ENCODE assay signal across 23 cellular contexts in the genomic region with DNA sequence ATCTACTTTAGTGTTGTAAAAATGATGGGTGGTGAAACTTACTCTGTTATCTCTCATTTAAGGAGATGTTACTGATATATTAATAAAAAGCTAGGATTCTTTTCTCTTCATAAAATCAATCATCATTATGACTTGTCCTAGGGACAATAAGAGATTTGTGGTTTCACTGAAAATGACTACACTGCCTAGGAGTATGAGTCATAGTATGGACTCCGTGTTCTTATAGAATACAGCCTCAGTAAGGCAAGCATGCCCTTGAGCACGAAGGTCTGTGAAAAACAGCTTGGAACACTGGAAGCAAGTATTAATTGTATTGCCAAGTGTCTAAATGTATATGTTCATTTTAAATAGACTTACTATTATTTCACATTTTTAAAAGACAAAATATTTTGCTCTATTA.
DNase-seq lines count a peak whose midpoint lies in the region; ATAC-seq, FAIRE-seq and TF ChIP-seq lines count a peak whose summit lies in the region.
"Had no signal": no experiment of that assay in that cellular context is flagged by ENCODE, and none has a peak within 500 bp of the region (broad histone marks: within the 10 kb centered on the region; RNA-seq: fewer than 3 reads in every experiment).

No MANE protein-coding gene starts in this region.

- no peak overlapping the region for H3K9ac ChIP-seq in PC-3 (ENCODE audit: low read length)
- no peak overlapping the region for H3K9ac ChIP-seq in GM12878 (ENCODE audit: control insufficient read depth, insufficient read depth, low read length)

- no peaks in the 10 kb centered on the region for H3K9me3 ChIP-seq in HEK293 (ENCODE audit: control insufficient read depth, insufficient read depth, low read depth, low read length)
- no peaks in the 10 kb centered on the region for H3K9me3 ChIP-seq in PC-3 (ENCODE audit: low read length)
- no peaks in the 10 kb centered on the region for H3K9me3 ChIP-seq in GM12878 (replicated peaks; ENCODE audit: control insufficient read depth, insufficient read depth, low read length)
- H3K9me3 ChIP-seq: transverse colon had no signal

- 0% methylated on average over 2 of the region's 2 CpGs for WGBS in GM12878 (ENCODE audit: insufficient coverage, insufficient replicate concordance, low lambda C conversion rate, missing lambda C conversion rate)

- FAIRE-seq in GM12878 (lab: Jason Lieb, UNC) (no peak), frontal cortex (lab: Jason Lieb, UNC) (no peak)

- ATAC-seq in PC-3 (peak; percentile 100), GM12878 (0 out of 3 replicates have a peak, but pooled peaks have one; percentile 31), GM21447 (IDR thresholded peaks at IDR 0.05; ENCODE audit: unreplicated experiment) (no peak)
- ATAC-seq: effector memory CD8-positive, alpha-beta T cell; naive thymus-derived CD8-positive, alpha-beta T cell; stimulated activated naive CD8-positive, alpha-beta T cell treated with anti-CD3 and anti-CD28 coated beads, Interleukin-15, amount 100 ng/mL, for 72 hours had no signal

- no peak overlapping the region for H3K27ac ChIP-seq in HEK293 (ENCODE audit: extremely low read depth, low read depth, low read length)
- no peak overlapping the region for H3K27ac ChIP-seq in PC-3 (ENCODE audit: low read length)
- no peak overlapping the region for H3K27ac ChIP-seq in GM12878 (ENCODE audit: control insufficient read depth, insufficient read depth)
- H3K27ac ChIP-seq: transverse colon had no signal

- no peaks in the 10 kb centered on the region for H3F3A ChIP-seq in PC-3 (ENCODE audit: low read length, unreplicated experiment)

- POLR2A ChIA-PET in HEK293 (lab: Yijun Ruan, JAX) = no interaction called here
- POLR2A ChIA-PET in PC-3 (lab: Charles Lee; ENCODE audit: unreplicated experiment) = no interaction called here
- POLR2A ChIA-PET in GM12878 (lab: Charles Lee) = no interaction called here

- H3K9me2 ChIP-seq in PC-3 (replicated peaks; ENCODE audit: low read length) = no peaks in the 10 kb centered on the region

- H3K79me2 ChIP-seq in PC-3 (ENCODE audit: low read length) = no peaks in the 10 kb centered on the region
- H3K79me2 ChIP-seq in GM12878 (ENCODE audit: control insufficient read depth, insufficient read depth, low read length) = no peaks in the 10 kb centered on the region

- no peak overlapping the region for H3K4me2 ChIP-seq in PC-3 (ENCODE audit: low read length)
- no peak overlapping the region for H3K4me2 ChIP-seq in GM12878 (ENCODE audit: control insufficient read depth, insufficient read depth)

- H3K27ac Mint-ChIP-seq in activated T-helper 2 cell treated with anti-CD3 and anti-CD28 coated beads, Interferon-gamma antibody, Interleukin-2, Interleukin-4, amounts not matched to agents 10 μg/mL and 5 μg/mL and 100 μg/mL, durations not matched to agents 14 hours and 24 hours and 36 hours = no peak overlapping the region
- H3K27ac Mint-ChIP-seq: activated CD4-positive, alpha-beta T cell treated with anti-CD3 and anti-CD28 coated beads, Interleukin-2, amount 10 ng/mL, durations not matched to agents 24 days and 14 days; CD4-positive, alpha-beta memory T cell; effector memory CD8-positive, alpha-beta T cell; naive thymus-derived CD8-positive, alpha-beta T cell; stimulated activated naive CD8-positive, alpha-beta T cell treated with anti-CD3 and anti-CD28 coated beads, Interleukin-15, amount 100 ng/mL, for 72 hours had no signal

- no peaks in the 10 kb centered on the region for H3K27me3 Mint-ChIP-seq in activated T-helper 2 cell treated with anti-CD3 and anti-CD28 coated beads, Interferon-gamma antibody, Interleukin-2, Interleukin-4, amounts not matched to agents 10 μg/mL and 5 μg/mL and 100 μg/mL, durations not matched to agents 14 hours and 24 hours and 36 hours (ENCODE audit: low read depth)
- H3K27me3 Mint-ChIP-seq: activated CD4-positive, alpha-beta T cell treated with anti-CD3 and anti-CD28 coated beads, Interleukin-2, amount 10 ng/mL, durations not matched to agents 24 days and 14 days; CD4-positive, alpha-beta memory T cell; effector memory CD8-positive, alpha-beta T cell; naive thymus-derived CD8-positive, alpha-beta T cell; stimulated activated naive CD8-positive, alpha-beta T cell treated with anti-CD3 and anti-CD28 coated beads, Interleukin-15, amount 100 ng/mL, for 72 hours had no signal

- TF ChIP-seq RAD21 in GM12878 (IDR thresholded peaks at IDR 0.05; ENCODE audit: insufficient read depth, low read depth, low read length) = no peak

- RAD21 ChIA-PET in GM12878 (lab: Charles Lee; ENCODE audit: unreplicated experiment) = no interaction called here

- CTCF ChIA-PET in HEK293 (lab: Yijun Ruan, JAX) (no interaction called here), PC-3 (lab: Charles Lee) (no interaction called here), GM12878 (lab: Yijun Ruan, JAX) (no interaction called here)

- no peak for TF ChIP-seq POLR2A in GM12878 (IDR thresholded peaks at IDR 0.05; ENCODE audit: low read depth, low read length)

- H3K36me3 ChIP-seq in HEK293 (ENCODE audit: control insufficient read depth in 2 of 2, insufficient read depth in 1 of 2, low read length in 2 of 2) = no peaks in the 10 kb centered on the region
- no peaks in the 10 kb centered on the region for H3K36me3 ChIP-seq in PC-3 (ENCODE audit: low read depth, low read length)
- no peaks in the 10 kb centered on the region for H3K36me3 ChIP-seq in GM12878 (ENCODE audit: control insufficient read depth in 2 of 2, insufficient read depth in 2 of 2, low read length in 1 of 2)
- H3K36me3 ChIP-seq: transverse colon had no signal

- H3K4me1 ChIP-seq in HEK293 (ENCODE audit: control insufficient read depth, insufficient read depth, low read length) (no peaks in the 10 kb centered on the region), PC-3 (ENCODE audit: insufficient read depth, low read length) (no peaks in the 10 kb centered on the region), GM12878 (ENCODE audit: control insufficient read depth, insufficient read depth, low read length) (no peaks in the 10 kb centered on the region)
- H3K4me1 ChIP-seq: transverse colon had no signal

- H3K4me3 ChIP-seq in HEK293 (ENCODE audit: low read depth, low read length) (no peak overlapping the region), PC-3 (ENCODE audit: low read length) (no peak overlapping the region), GM12878 (no peak overlapping the region)
- H3K4me3 ChIP-seq: transverse colon had no signal

- TF ChIP-seq CTCF in HEK293 (tag by site-specific recombination; IDR thresholded peaks at IDR 0.05) (no peak), PC-3 (conservative IDR thresholded peaks at IDR 0.05; ENCODE audit: low read depth, low read length) (no peak), GM12878 (IDR thresholded peaks at IDR 0.05 in 2 of 3, conservative IDR thresholded peaks at IDR 0.05 in 1 of 3; ENCODE audit: control insufficient read depth in 2 of 3, extremely low read depth in 1 of 3, insufficient read depth in 1 of 3, low read depth in 3 of 3, low read length in 3 of 3) (no peak)

- H3K27me3 ChIP-seq in PC-3 (ENCODE audit: low read length) = no peaks in the 10 kb centered on the region
- no peaks in the 10 kb centered on the region for H3K27me3 ChIP-seq in GM12878 (replicated peaks in 1 of 2; ENCODE audit: control insufficient read depth in 2 of 2, insufficient read depth in 2 of 2, low read length in 1 of 2)
- H3K27me3 ChIP-seq: transverse colon had no signal

- SMC1A ChIA-PET in GM12878 (lab: Charles Lee; ENCODE audit: uncharacterized antibody, unreplicated experiment) = interaction anchor here (0.8 kb wide), 1 partner anchor 34 kb away, joined by 3 read pairs; no protein-coding TSS in a partner anchor

- H3K4me3 Mint-ChIP-seq in activated T-helper 2 cell treated with anti-CD3 and anti-CD28 coated beads, Interferon-gamma antibody, Interleukin-2, Interleukin-4, amounts not matched to agents 10 μg/mL and 5 μg/mL and 100 μg/mL, durations not matched to agents 14 hours and 24 hours and 36 hours (ENCODE audit: low read depth) = no peak overlapping the region
- H3K4me3 Mint-ChIP-seq: activated CD4-positive, alpha-beta T cell treated with anti-CD3 and anti-CD28 coated beads, Interleukin-2, amount 10 ng/mL, durations not matched to agents 24 days and 14 days; CD4-positive, alpha-beta memory T cell; effector memory CD8-positive, alpha-beta T cell; naive thymus-derived CD8-positive, alpha-beta T cell; stimulated activated naive CD8-positive, alpha-beta T cell treated with anti-CD3 and anti-CD28 coated beads, Interleukin-15, amount 100 ng/mL, for 72 hours had no signal

- H3K4me1 Mint-ChIP-seq in activated T-helper 2 cell treated with anti-CD3 and anti-CD28 coated beads, Interferon-gamma antibody, Interleukin-2, Interleukin-4, amounts not matched to agents 10 μg/mL and 5 μg/mL and 100 μg/mL, durations not matched to agents 14 hours and 24 hours and 36 hours (ENCODE audit: low read depth) = no peaks in the 10 kb centered on the region
- H3K4me1 Mint-ChIP-seq: activated CD4-positive, alpha-beta T cell treated with anti-CD3 and anti-CD28 coated beads, Interleukin-2, amount 10 ng/mL, durations not matched to agents 24 days and 14 days; CD4-positive, alpha-beta memory T cell; naive thymus-derived CD8-positive, alpha-beta T cell; stimulated activated naive CD8-positive, alpha-beta T cell treated with anti-CD3 and anti-CD28 coated beads, Interleukin-15, amount 100 ng/mL, for 72 hours had no signal

- no peaks in the 10 kb centered on the region for H3K36me3 Mint-ChIP-seq in activated T-helper 2 cell treated with anti-CD3 and anti-CD28 coated beads, Interferon-gamma antibody, Interleukin-2, Interleukin-4, amounts not matched to agents 10 μg/mL and 5 μg/mL and 100 μg/mL, durations not matched to agents 14 hours and 24 hours and 36 hours (ENCODE audit: low read depth)
- H3K36me3 Mint-ChIP-seq: CD4-positive, alpha-beta memory T cell; naive thymus-derived CD8-positive, alpha-beta T cell had no signal

- TF ChIP-seq EP300 in GM12878 (IDR thresholded peaks at IDR 0.05; ENCODE audit: borderline replicate concordance in 1 of 2, control insufficient read depth in 1 of 2, low read depth in 2 of 2, low read length in 2 of 2) = no peak

- BruUV-seq in PC-3 (replicated peaks; lab: Mats Ljungman, UMichigan) = no TSS peak
- BruUV-seq in GM12878 (replicated peaks; lab: Mats Ljungman, UMichigan) = no TSS peak

- H4K20me1 ChIP-seq in PC-3 (ENCODE audit: low read length) (no peaks in the 10 kb centered on the region), GM12878 (ENCODE audit: control insufficient read depth, insufficient read depth) (no peaks in the 10 kb centered on the region)

- intact Hi-C loops in PC-3 (cut with micrococcal nuclease) = no loop called here
- intact Hi-C loops in GM12878 (cut with micrococcal nuclease; ENCODE audit: unreplicated experiment) = no loop called here
- intact Hi-C loops in activated T-helper 2 cell treated with anti-CD3 and anti-CD28 coated beads, Interferon-gamma antibody, Interleukin-2, Interleukin-4, amounts not matched to agents 10 μg/mL and 5 μg/mL and 100 μg/mL, durations not matched to agents 14 hours and 24 hours and 36 hours (cut with micrococcal nuclease) = no loop called here

- DNase-seq in PC-3 (peak; percentile 82), GM12878 (ENCODE audit: low read depth, low spot score) (no peak), kidney tubule cell (ENCODE audit: low spot score) (peak; percentile 1), NCI-H1417 treated with DMSO at 0.1 percent for 48 hours (lab: John Stamatoyannopoulos, UW) (no peak), frontal cortex (ENCODE audit: low spot score in 2 of 2) (no peak)
- DNase-seq in activated T-helper 2 cell treated with anti-CD3 and anti-CD28 coated beads, Interferon-gamma antibody, Interleukin-2, Interleukin-4, amounts not matched to agents 10 μg/mL and 5 μg/mL and 100 μg/mL, durations not matched to agents 14 hours and 24 hours and 36 hours (ENCODE audit: low spot score) = no peak
- DNase-seq: activated CD4-positive, alpha-beta T cell treated with anti-CD3 and anti-CD28 coated beads, Interleukin-2, amount 10 ng/mL, durations not matched to agents 24 days and 14 days; activated naive CD4-positive, alpha-beta T cell; CD4-positive, alpha-beta memory T cell; DND-41; effector memory CD8-positive, alpha-beta T cell; kidney glomerular epithelial cell; mesendoderm; naive thymus-derived CD8-positive, alpha-beta T cell; NCI-H1436 treated with DMSO at 0.1 percent for 48 hours; NCI-H226; posterior cingulate gyrus; stimulated activated CD4-positive, alpha-beta T cell treated with anti-CD3 and anti-CD28 coated beads, Interleukin-2, amount 100 ng/mL, for 48 hours; stimulated activated naive CD8-positive, alpha-beta T cell treated with anti-CD3 and anti-CD28 coated beads, Interleukin-15, amount 100 ng/mL, for 72 hours; T-helper 1 cell; transverse colon had no signal

- H2AFZ ChIP-seq in PC-3 (ENCODE audit: low read length) = no peak overlapping the region
- no peak overlapping the region for H2AFZ ChIP-seq in GM12878 (ENCODE audit: control insufficient read depth, low read depth, low read length)

- H3K9me3 Mint-ChIP-seq in activated T-helper 2 cell treated with anti-CD3 and anti-CD28 coated beads, Interferon-gamma antibody, Interleukin-2, Interleukin-4, amounts not matched to agents 10 μg/mL and 5 μg/mL and 100 μg/mL, durations not matched to agents 14 hours and 24 hours and 36 hours = peaks cover 4% of the 10 kb centered on the region
- H3K9me3 Mint-ChIP-seq: activated CD4-positive, alpha-beta T cell treated with anti-CD3 and anti-CD28 coated beads, Interleukin-2, amount 10 ng/mL, durations not matched to agents 24 days and 14 days had no signal

- in situ Hi-C loops in GM12878 (cut with MboI) = no loop called here

Comparison
In these comparisons a context has a peak if more than half of its experiments do, and no peak if none do; other contexts are left out.
1. DNase-seq: peak in PC-3 (single experiment) and kidney tubule cell (single experiment); none in GM12878 (single experiment), NCI-H1417 treated with DMSO at 0.1 percent for 48 hours (single experiment), activated T-helper 2 cell treated with anti-CD3 and anti-CD28 coated beads, Interferon-gamma antibody, Interleukin-2, Interleukin-4, amounts not matched to agents 10 μg/mL and 5 μg/mL and 100 μg/mL, durations not matched to agents 14 hours and 24 hours and 36 hours (single experiment) and frontal cortex (0 of 2).